Comparison of ENCODE assay signal across 13 cellular contexts in the genomic region with DNA sequence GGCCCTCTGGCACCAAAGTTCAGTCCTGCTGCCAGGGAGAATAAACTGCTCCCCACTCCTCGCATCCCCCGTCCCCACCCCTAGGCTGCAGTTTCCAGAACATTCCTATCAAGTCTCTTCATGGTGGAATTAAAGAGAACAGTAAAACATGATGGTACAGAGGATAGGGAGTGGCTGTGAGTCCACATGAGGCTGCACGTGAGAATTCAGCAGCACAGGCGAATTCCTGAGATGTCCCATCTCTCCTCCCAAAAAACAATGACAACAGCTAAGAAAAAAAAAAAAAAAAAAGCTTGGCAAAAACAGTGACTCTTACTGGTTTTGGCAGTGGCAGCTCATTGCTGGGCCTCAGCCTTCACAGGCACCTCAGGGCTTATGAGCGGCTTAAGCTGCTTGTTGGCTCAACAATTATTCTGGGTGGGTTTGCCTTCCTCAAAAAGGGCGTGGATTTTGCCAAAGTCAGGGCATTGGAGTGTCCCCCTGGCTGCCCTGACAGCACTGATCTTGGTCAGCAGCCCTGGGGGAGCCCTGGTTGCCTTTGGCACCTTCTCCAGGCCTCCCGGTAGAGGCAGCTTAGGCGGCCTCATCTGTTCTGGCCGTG. TPM values are rescaled to one million over a fixed set of nuclear protein-coding genes. Genes with fewer than 3 reads are reported as not detected.
DNase-seq lines count a peak whose midpoint lies in the region; ATAC-seq and TF ChIP-seq lines count a peak whose summit lies in the region.
"Had no signal": no experiment of that assay in that cellular context is flagged by ENCODE, and none has a peak within 500 bp of the region (broad histone marks: within the 10 kb centered on the region; RNA-seq: fewer than 3 reads in every experiment).

No MANE protein-coding gene starts in this region.

- H3K4me1 Mint-ChIP-seq in activated CD8-positive, alpha-beta memory T cell treated with anti-CD3 and anti-CD28 coated beads, Interleukin-2, amount 10 ng/mL, durations not matched to agents 7 days and 5 days, result peaks cover 18% of the 10 kb centered on the region

- in situ Hi-C loops in transverse colon (cut with MboI; ENCODE audit: low pct_ligation_motif_present in 1 of 4, low pct_unique_long_range_greater_than_20kb in 1 of 4, low sequenced_read_pairs in 3 of 4), result no loop called here

- TF ChIP-seq POLR2A in transverse colon (IDR thresholded peaks at IDR 0.05), result no peak

- no peaks in the 10 kb centered on the region for H3K27me3 ChIP-seq in esophagus (ENCODE audit: control insufficient read depth in 1 of 2, insufficient read depth in 2 of 2, low read length in 2 of 2)
- H3K27me3 ChIP-seq in transverse colon, result no peaks in the 10 kb centered on the region

- intact Hi-C loops in mucosa of descending colon (cut with DNase I, micrococcal nuclease), result no loop called here
- intact Hi-C loops in transverse colon (cut with DNase I; ENCODE audit: low total_unique reads), result no loop called here

- H3K27ac Mint-ChIP-seq in activated CD8-positive, alpha-beta memory T cell treated with anti-CD3 and anti-CD28 coated beads, Interleukin-2, amount 10 ng/mL, durations not matched to agents 7 days and 5 days, result no peak overlapping the region
- H3K27ac Mint-ChIP-seq: activated naive CD8-positive, alpha-beta T cell treated with anti-CD3 and anti-CD28 coated beads, Interleukin-2, amount 50 U/mL, for 24 hours; dendritic cell treated with granulocyte-macrophage colony-stimulating factor and Interleukin-4, amounts not matched to agents 40 ng/mL and 50 ng/mL, for 4 days; nephron progenitor cell had no signal

- H3K4me1 ChIP-seq in esophagus (ENCODE audit: control insufficient read depth in 2 of 2, insufficient read depth in 2 of 2, low read length in 1 of 2) (peaks cover 2 to 5% of the 10 kb centered on the region in 2 donors), mucosa of descending colon (ENCODE audit: low read depth) (peaks cover 2% of the 10 kb centered on the region), transverse colon (peaks cover 3 to 22% (median 12%) of the 10 kb centered on the region in 4 donors)

- peak; percentile 34 for DNase-seq in activated CD8-positive, alpha-beta memory T cell treated with anti-CD3 and anti-CD28 coated beads, Interleukin-2, amount 50 U/mL, for 48 hours
- no peak for DNase-seq in activated CD8-positive, alpha-beta memory T cell treated with anti-CD3 and anti-CD28 coated beads, Interleukin-2, amount 10 ng/mL, durations not matched to agents 7 days and 5 days
- DNase-seq in mucosa of descending colon, result peak in 1 of 3 donors; percentile 43
- peak; percentile 54 for DNase-seq in transverse colon
- DNase-seq in T-helper 2 cell, result no peak
- no peak for DNase-seq in stimulated activated CD8-positive, alpha-beta memory T cell treated with anti-CD3 and anti-CD28 coated beads, Interleukin-4, amount 100 ng/mL, for 48 hours
- DNase-seq in activated CD4-positive, alpha-beta T cell treated with anti-CD3 and anti-CD28 coated beads, Interleukin-2, amount 50 U/mL, for 4 hours, result no peak
- DNase-seq: activated naive CD8-positive, alpha-beta T cell treated with anti-CD3 and anti-CD28 coated beads, Interleukin-2, amount 50 U/mL, for 24 hours; nephron progenitor cell; WERI-Rb-1 had no signal

- no peaks in the 10 kb centered on the region for H3K36me3 ChIP-seq in esophagus (ENCODE audit: control insufficient read depth in 2 of 2, insufficient read depth in 2 of 2, low read length in 1 of 2)
- no peaks in the 10 kb centered on the region for H3K36me3 ChIP-seq in mucosa of descending colon (ENCODE audit: low read depth)
- no peaks in the 10 kb centered on the region for H3K36me3 ChIP-seq in transverse colon
- H3K36me3 ChIP-seq: WERI-Rb-1 had no signal

- H3K4me3 Mint-ChIP-seq in activated CD8-positive, alpha-beta memory T cell treated with anti-CD3 and anti-CD28 coated beads, Interleukin-2, amount 10 ng/mL, durations not matched to agents 7 days and 5 days, result no peak overlapping the region
- H3K4me3 Mint-ChIP-seq: activated naive CD8-positive, alpha-beta T cell treated with anti-CD3 and anti-CD28 coated beads, Interleukin-2, amount 50 U/mL, for 24 hours; dendritic cell treated with granulocyte-macrophage colony-stimulating factor and Interleukin-4, amounts not matched to agents 40 ng/mL and 50 ng/mL, for 4 days; nephron progenitor cell had no signal

- H3K27me3 Mint-ChIP-seq in activated CD8-positive, alpha-beta memory T cell treated with anti-CD3 and anti-CD28 coated beads, Interleukin-2, amount 10 ng/mL, durations not matched to agents 7 days and 5 days, result peaks cover 34% of the 10 kb centered on the region

- 38 to 57% methylated on average over 9 of the region's 9 CpGs for WGBS in esophagus, 2 donors
- WGBS in transverse colon (ENCODE audit: low coverage in 1 of 2), 2 donors, result 48 to 50% methylated on average over 3 to 9 of the region's 9 CpGs

- no peak for ATAC-seq in activated CD8-positive, alpha-beta memory T cell treated with anti-CD3 and anti-CD28 coated beads, Interleukin-2, amount 10 ng/mL, durations not matched to agents 7 days and 5 days
- peak; percentile 69 for ATAC-seq in mucosa of descending colon
- ATAC-seq: activated naive CD8-positive, alpha-beta T cell treated with anti-CD3 and anti-CD28 coated beads, Interleukin-2, amount 50 U/mL, for 24 hours had no signal

- H3K9me3 Mint-ChIP-seq in activated CD8-positive, alpha-beta memory T cell treated with anti-CD3 and anti-CD28 coated beads, Interleukin-2, amount 10 ng/mL, durations not matched to agents 7 days and 5 days (ENCODE audit: low read depth), result no peaks in the 10 kb centered on the region
- H3K9me3 Mint-ChIP-seq: activated naive CD8-positive, alpha-beta T cell treated with anti-CD3 and anti-CD28 coated beads, Interleukin-2, amount 50 U/mL, for 24 hours; dendritic cell treated with granulocyte-macrophage colony-stimulating factor and Interleukin-4, amounts not matched to agents 40 ng/mL and 50 ng/mL, for 4 days; nephron progenitor cell had no signal

- TF ChIP-seq EP300 in transverse colon (IDR thresholded peaks at IDR 0.05; ENCODE audit: low read depth), result no peak

- H3K27ac ChIP-seq in esophagus (ENCODE audit: low read depth in 2 of 2, low read length in 1 of 2), result peak overlapping the region; percentile 38 to 92
- H3K27ac ChIP-seq in transverse colon, result peak overlapping the region; percentile 34 to 55 (median 49)
- H3K27ac ChIP-seq: SK-N-MC, WERI-Rb-1 had no signal

- CTCF ChIA-PET in activated CD8-positive, alpha-beta memory T cell treated with anti-CD3 and anti-CD28 coated beads, Interleukin-2, amount 10 ng/mL, durations not matched to agents 7 days and 5 days (lab: Charles Lee), result interaction anchor here (0.9 to 1.1 kb wide), 2 partner anchors 49 to 55 kb away, joined by 3 to 4 read pairs; no protein-coding TSS in a partner anchor

- TF ChIP-seq CTCF in mucosa of descending colon (IDR thresholded peaks at IDR 0.05) (no peak), transverse colon (IDR thresholded peaks at IDR 0.05) (no peak)

- no peaks in the 10 kb centered on the region for H3K36me3 Mint-ChIP-seq in activated CD8-positive, alpha-beta memory T cell treated with anti-CD3 and anti-CD28 coated beads, Interleukin-2, amount 10 ng/mL, durations not matched to agents 7 days and 5 days

- H3K4me3 ChIP-seq in esophagus (ENCODE audit: low read depth in 1 of 2, low read length in 2 of 2) (no peak overlapping the region), mucosa of descending colon (no peak overlapping the region), transverse colon (no peak overlapping the region)
- H3K4me3 ChIP-seq: SK-N-MC had no signal

- H3K9me3 ChIP-seq in esophagus (ENCODE audit: control insufficient read depth in 2 of 2, insufficient read depth in 1 of 2, low read depth in 1 of 2, low read length in 1 of 2) (no peaks in the 10 kb centered on the region), mucosa of descending colon (no peaks in the 10 kb centered on the region), transverse colon (no peaks in the 10 kb centered on the region)

RNA-seq across cellular contexts. Expression of gene IFFO2, which starts 5.7 kb away (rescaled TPM):
- 10 to 100 TPM; 12.5 to 13.7 TPM for total RNA-seq in activated CD8-positive, alpha-beta memory T cell treated with anti-CD3 and anti-CD28 coated beads, Interleukin-2, amount 10 ng/mL, durations not matched to agents 7 days and 5 days
- polyA plus RNA-seq in esophagus, result 10 to 100 TPM; 28.7 to 51.9 TPM
- 10 to 100 TPM; 13.1 to 19.0 (median 15.5) TPM for total RNA-seq in mucosa of descending colon
- total RNA-seq in transverse colon, result 100 to 1,000 TPM in 1 of 4 donors, 10 to 100 TPM in 2, 1 to 10 TPM in 1; 5.0 to 145 (median 13.6) TPM

RNA-seq across cellular contexts. Expression of gene ALDH4A1, which starts 59.9 kb away (rescaled TPM):
- total RNA-seq in activated CD8-positive, alpha-beta memory T cell treated with anti-CD3 and anti-CD28 coated beads, Interleukin-2, amount 10 ng/mL, durations not matched to agents 7 days and 5 days, result 1 to 10 TPM; 4.5 to 5.8 TPM
- polyA plus RNA-seq in esophagus, result 10 to 100 TPM; 34.7 to 39.6 TPM
- total RNA-seq in mucosa of descending colon (1 to 10 TPM; 2.7 to 7.7 (median 5.6) TPM), transverse colon (1 to 10 TPM; 3.8 to 6.0 (median 4.8) TPM)

Comparison
In these comparisons a context has a peak if more than half of its experiments do, and no peak if none do; other contexts are left out.
1. DNase-seq: peak in activated CD8-positive, alpha-beta memory T cell treated with anti-CD3 and anti-CD28 coated beads, Interleukin-2, amount 50 U/mL, for 48 hours (single experiment) and transverse colon (single experiment); none in activated CD8-positive, alpha-beta memory T cell treated with anti-CD3 and anti-CD28 coated beads, Interleukin-2, amount 10 ng/mL, durations not matched to agents 7 days and 5 days (single experiment), T-helper 2 cell (0 of 5), stimulated activated CD8-positive, alpha-beta memory T cell treated with anti-CD3 and anti-CD28 coated beads, Interleukin-4, amount 100 ng/mL, for 48 hours (single experiment) and activated CD4-positive, alpha-beta T cell treated with anti-CD3 and anti-CD28 coated beads, Interleukin-2, amount 50 U/mL, for 4 hours (0 of 2).